Comparison of ENCODE assay signal across 33 cellular contexts in the genomic region with DNA sequence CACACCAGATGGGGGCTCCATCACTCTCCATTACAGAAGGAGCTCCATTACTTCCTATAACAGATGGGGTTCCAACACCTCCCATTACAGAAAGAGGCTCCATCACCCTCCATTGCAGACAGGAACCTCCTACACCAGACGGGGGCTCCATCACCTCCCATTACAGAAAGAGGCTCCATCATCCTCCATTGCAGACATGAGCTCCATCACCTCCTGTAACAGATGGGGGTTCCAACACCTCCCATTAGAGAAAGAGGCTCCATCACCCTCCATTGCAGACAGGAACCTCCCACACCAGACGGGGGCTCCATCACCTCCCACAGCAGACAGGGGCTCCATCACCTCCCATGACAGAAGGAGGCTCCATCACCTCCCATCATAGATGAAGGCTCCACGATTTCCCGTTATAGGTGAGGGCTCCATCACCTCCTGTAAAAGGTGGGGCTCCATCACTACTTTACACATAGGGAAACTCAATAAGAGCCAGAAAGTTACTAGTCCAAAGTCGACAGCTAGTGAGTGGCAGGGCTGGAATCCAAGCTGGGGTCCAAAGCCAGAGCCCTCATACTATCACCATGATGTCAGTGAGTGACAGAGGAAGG.
DNase-seq lines count a peak whose midpoint lies in the region; ATAC-seq and TF ChIP-seq lines count a peak whose summit lies in the region.
"Had no signal": no experiment of that assay in that cellular context is flagged by ENCODE, and none has a peak within 500 bp of the region (broad histone marks: within the 10 kb centered on the region; RNA-seq: fewer than 3 reads in every experiment).

No MANE protein-coding gene starts in this region.

- peak overlapping the region; percentile 23 for H3K27ac Mint-ChIP-seq in activated naive CD4-positive, alpha-beta T cell treated with anti-CD3 and anti-CD28 coated beads, Interleukin-2, amount 50 U/mL, for 24 hours
- no peak overlapping the region for H3K27ac Mint-ChIP-seq in activated naive CD4-positive, alpha-beta T cell treated with anti-CD3 and anti-CD28 coated beads, Interleukin-2, amount 50 U/mL, for 72 hours
- peak overlapping the region; percentile 29 to 52 for H3K27ac Mint-ChIP-seq in effector memory CD8-positive, alpha-beta T cell
- no peak overlapping the region for H3K27ac Mint-ChIP-seq in natural killer cell treated with Interleukin-12 subunit alpha and Interleukin-12 subunit beta and Interleukin-15 and Interleukin-18, amount 100 ng/mL, for 72 hours
- H3K27ac Mint-ChIP-seq: B cell; CD14-positive monocyte; CD4-positive, alpha-beta T cell; CD4-positive, CD25-positive, alpha-beta regulatory T cell; CD8-positive, alpha-beta memory T cell; CD8-positive, alpha-beta T cell had no signal

- H3K4me1 Mint-ChIP-seq in activated naive CD4-positive, alpha-beta T cell treated with anti-CD3 and anti-CD28 coated beads, Interleukin-2, amount 50 U/mL, for 24 hours: no peaks in the 10 kb centered on the region
- H3K4me1 Mint-ChIP-seq in effector memory CD8-positive, alpha-beta T cell (ENCODE audit: low read depth in 2 of 2): no peaks in the 10 kb centered on the region
- no peaks in the 10 kb centered on the region for H3K4me1 Mint-ChIP-seq in natural killer cell treated with Interleukin-12 subunit alpha and Interleukin-12 subunit beta and Interleukin-15 and Interleukin-18, amount 100 ng/mL, for 72 hours (ENCODE audit: low read depth in 2 of 2)
- H3K4me1 Mint-ChIP-seq: CD14-positive monocyte; CD4-positive, alpha-beta memory T cell; CD4-positive, CD25-positive, alpha-beta regulatory T cell; CD8-positive, alpha-beta memory T cell had no signal

- no peaks in the 10 kb centered on the region for H3K36me3 Mint-ChIP-seq in activated naive CD4-positive, alpha-beta T cell treated with anti-CD3 and anti-CD28 coated beads, Interleukin-2, amount 50 U/mL, for 24 hours
- no peaks in the 10 kb centered on the region for H3K36me3 Mint-ChIP-seq in activated naive CD4-positive, alpha-beta T cell treated with anti-CD3 and anti-CD28 coated beads, Interleukin-2, amount 50 U/mL, for 72 hours
- H3K36me3 Mint-ChIP-seq in effector memory CD8-positive, alpha-beta T cell (ENCODE audit: insufficient read depth): no peaks in the 10 kb centered on the region
- H3K36me3 Mint-ChIP-seq in natural killer cell treated with Interleukin-12 subunit alpha and Interleukin-12 subunit beta and Interleukin-15 and Interleukin-18, amount 100 ng/mL, for 72 hours: no peaks in the 10 kb centered on the region
- H3K36me3 Mint-ChIP-seq: CD14-positive monocyte; CD4-positive, alpha-beta memory T cell; CD4-positive, CD25-positive, alpha-beta regulatory T cell; CD8-positive, alpha-beta memory T cell; CD8-positive, alpha-beta T cell had no signal

- no peaks in the 10 kb centered on the region for H3K4me1 ChIP-seq in HEK293 (ENCODE audit: control insufficient read depth, insufficient read depth, low read length)
- H3K4me1 ChIP-seq: A549, BE2C, Caco-2 had no signal

- peaks cover 12% of the 10 kb centered on the region for H3K27me3 Mint-ChIP-seq in activated naive CD4-positive, alpha-beta T cell treated with anti-CD3 and anti-CD28 coated beads, Interleukin-2, amount 50 U/mL, for 24 hours
- H3K27me3 Mint-ChIP-seq in effector memory CD8-positive, alpha-beta T cell: peaks cover 16 to 39% of the 10 kb centered on the region in 2 donors
- H3K27me3 Mint-ChIP-seq in natural killer cell treated with Interleukin-12 subunit alpha and Interleukin-12 subunit beta and Interleukin-15 and Interleukin-18, amount 100 ng/mL, for 72 hours: peaks cover 3 to 11% of the 10 kb centered on the region in 2 donors
- H3K27me3 Mint-ChIP-seq: CD4-positive, CD25-positive, alpha-beta regulatory T cell had no signal

- no peaks in the 10 kb centered on the region for H3K36me3 ChIP-seq in HEK293 (ENCODE audit: control insufficient read depth in 2 of 2, insufficient read depth in 1 of 2, low read length in 2 of 2)
- H3K36me3 ChIP-seq: BE2C; BLaER1; BLaER1 treated with 17β-estradiol and CSF1 and Interleukin-3, amounts not matched to agents 10 nM and 100 nM had no signal

- DNase-seq in activated naive CD4-positive, alpha-beta T cell treated with anti-CD3 and anti-CD28 coated beads, Interleukin-2, amount 50 U/mL, for 72 hours (ENCODE audit: low spot score in 2 of 2): no peak
- no peak for DNase-seq in effector memory CD8-positive, alpha-beta T cell
- DNase-seq in retina: no peak
- DNase-seq in natural killer cell treated with Interleukin-12 subunit alpha and Interleukin-12 subunit beta and Interleukin-15 and Interleukin-18, amount 100 ng/mL, for 72 hours (ENCODE audit: low spot score): no peak
- DNase-seq: 8988T; ACHN; AML-193; BE2C; C1 segment of cervical spinal cord; Caco-2; Calu3; CD4-positive, alpha-beta T cell; CD4-positive, CD25-positive, alpha-beta regulatory T cell; CD8-positive, alpha-beta memory T cell; CD8-positive, alpha-beta T cell; COR-L47; DMS 273 treated with DMSO at 0.1 percent for 48 hours; DMS153; DMS53; DMS79; DMS79 treated with DMSO at 0.1 percent for 48 hours; DND-41; EL had no signal

- H3K4me3 ChIP-seq in HEK293 (ENCODE audit: low read depth, low read length): no peak overlapping the region
- H3K4me3 ChIP-seq: A549; BLaER1; BLaER1 treated with 17β-estradiol and CSF1 and Interleukin-3, amounts not matched to agents 10 nM and 100 nM had no signal

- H3K9me3 Mint-ChIP-seq in activated naive CD4-positive, alpha-beta T cell treated with anti-CD3 and anti-CD28 coated beads, Interleukin-2, amount 50 U/mL, for 24 hours: no peaks in the 10 kb centered on the region
- H3K9me3 Mint-ChIP-seq in activated naive CD4-positive, alpha-beta T cell treated with anti-CD3 and anti-CD28 coated beads, Interleukin-2, amount 50 U/mL, for 72 hours: peaks cover 0 to 6% of the 10 kb centered on the region in 2 donors
- H3K9me3 Mint-ChIP-seq in effector memory CD8-positive, alpha-beta T cell: peaks cover 0 to 7% of the 10 kb centered on the region in 2 donors
- no peaks in the 10 kb centered on the region for H3K9me3 Mint-ChIP-seq in natural killer cell treated with Interleukin-12 subunit alpha and Interleukin-12 subunit beta and Interleukin-15 and Interleukin-18, amount 100 ng/mL, for 72 hours
- H3K9me3 Mint-ChIP-seq: CD4-positive, alpha-beta T cell; CD4-positive, CD25-positive, alpha-beta regulatory T cell; CD8-positive, alpha-beta memory T cell; CD8-positive, alpha-beta T cell had no signal

- TF ChIP-seq CTCF in HEK293 (tag by site-specific recombination; IDR thresholded peaks at IDR 0.05): no peak

- POLR2A ChIA-PET in HEK293 (lab: Yijun Ruan, JAX): no interaction called here

- no peaks in the 10 kb centered on the region for H3K9me3 ChIP-seq in HEK293 (ENCODE audit: control insufficient read depth, insufficient read depth, low read depth, low read length)
- H3K9me3 ChIP-seq: A549, BE2C, BLaER1, Caco-2 had no signal

- no peak overlapping the region for H3K4me3 Mint-ChIP-seq in activated naive CD4-positive, alpha-beta T cell treated with anti-CD3 and anti-CD28 coated beads, Interleukin-2, amount 50 U/mL, for 24 hours
- no peak overlapping the region for H3K4me3 Mint-ChIP-seq in effector memory CD8-positive, alpha-beta T cell
- H3K4me3 Mint-ChIP-seq in natural killer cell treated with Interleukin-12 subunit alpha and Interleukin-12 subunit beta and Interleukin-15 and Interleukin-18, amount 100 ng/mL, for 72 hours: no peak overlapping the region
- H3K4me3 Mint-ChIP-seq: B cell; CD14-positive monocyte; CD4-positive, alpha-beta memory T cell; CD4-positive, alpha-beta T cell; CD4-positive, CD25-positive, alpha-beta regulatory T cell; CD8-positive, alpha-beta memory T cell; CD8-positive, alpha-beta T cell had no signal

- ATAC-seq in activated naive CD4-positive, alpha-beta T cell treated with anti-CD3 and anti-CD28 coated beads, Interleukin-2, amount 50 U/mL, for 72 hours: no peak
- ATAC-seq in effector memory CD8-positive, alpha-beta T cell (replicated peaks): no peak
- no peak for ATAC-seq in natural killer cell treated with Interleukin-12 subunit alpha and Interleukin-12 subunit beta and Interleukin-15 and Interleukin-18, amount 100 ng/mL, for 72 hours
- ATAC-seq: A549; CD8-positive, alpha-beta T cell had no signal

- no peak overlapping the region for H3K27ac ChIP-seq in HEK293 (ENCODE audit: extremely low read depth, low read depth, low read length)
- H3K27ac ChIP-seq: 22Rv1; A549; BLaER1; BLaER1 treated with 17β-estradiol and CSF1 and Interleukin-3, amounts not matched to agents 10 nM and 100 nM; C4-2B had no signal

- CTCF ChIA-PET in HEK293 (lab: Yijun Ruan, JAX): interaction anchor here (0.6 to 8.0 kb wide), 9 partner anchors 9 to 1097 kb away, joined by 3 to 94 read pairs (median 3); no protein-coding TSS in a partner anchor

TF ChIP-seq in HEK293, 187 proteins besides CTCF, POLR2A, EP300 and RAD21:
- TF ChIP-seq, protein P1, sequence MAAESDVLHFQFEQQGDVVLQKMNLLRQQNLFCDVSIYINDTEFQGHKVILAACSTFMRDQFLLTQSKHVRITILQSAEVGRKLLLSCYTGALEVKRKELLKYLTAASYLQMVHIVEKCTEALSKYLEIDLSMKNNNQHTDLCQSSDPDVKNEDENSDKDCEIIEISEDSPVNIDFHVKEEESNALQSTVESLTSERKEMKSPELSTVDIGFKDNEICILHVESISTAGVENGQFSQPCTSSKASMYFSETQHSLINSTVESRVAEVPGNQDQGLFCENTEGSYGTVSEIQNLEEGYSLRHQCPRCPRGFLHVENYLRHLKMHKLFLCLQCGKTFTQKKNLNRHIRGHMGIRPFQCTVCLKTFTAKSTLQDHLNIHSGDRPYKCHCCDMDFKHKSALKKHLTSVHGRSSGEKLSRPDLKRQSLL (tag by site-specific recombination; IDR thresholded peaks at IDR 0.05): peak; percentile 97
- no peak for TF ChIP-seq ZSCAN18 (tag by site-specific recombination; IDR thresholded peaks at IDR 0.05)

Comparison
In these comparisons a context has a peak if more than half of its experiments do, and no peak if none do; other contexts are left out.
1. H3K27ac Mint-ChIP-seq: peak in activated naive CD4-positive, alpha-beta T cell treated with anti-CD3 and anti-CD28 coated beads, Interleukin-2, amount 50 U/mL, for 24 hours (single experiment) and effector memory CD8-positive, alpha-beta T cell (2 of 2); none in activated naive CD4-positive, alpha-beta T cell treated with anti-CD3 and anti-CD28 coated beads, Interleukin-2, amount 50 U/mL, for 72 hours (0 of 2) and natural killer cell treated with Interleukin-12 subunit alpha and Interleukin-12 subunit beta and Interleukin-15 and Interleukin-18, amount 100 ng/mL, for 72 hours (0 of 2).